ENCODE assay signal across 20 cellular contexts in genomic region chr21:29194342-29194741, GRCh38.
DNase-seq lines count a peak whose midpoint lies in the region; ATAC-seq and TF ChIP-seq lines count a peak whose summit lies in the region.
"Had no signal": no experiment of that assay in that cellular context is flagged by ENCODE, and none has a peak within 500 bp of the region (broad histone marks: within the 10 kb centered on the region; RNA-seq: fewer than 3 reads in every experiment).

No MANE protein-coding gene starts in this region.

- TF ChIP-seq RAD21 in HCT116 (IDR thresholded peaks at IDR 0.05; ENCODE audit: low read depth) (no peak), liver (IDR thresholded peaks at IDR 0.05) (peak in 1 of 2 donors; percentile 34)

- no peak overlapping the region for H3K9ac ChIP-seq in HCT116 (ENCODE audit: low read length)
- peak overlapping the region in 1 of 2 donors; percentile 79 for H3K9ac ChIP-seq in liver (ENCODE audit: low read depth in 1 of 2, low read length in 2 of 2)

- no peaks in the 10 kb centered on the region for H3K9me3 ChIP-seq in HCT116 (ENCODE audit: control insufficient read depth in 1 of 2, insufficient read depth in 1 of 2, low read depth in 1 of 2, low read length in 2 of 2)
- no peaks in the 10 kb centered on the region for H3K9me3 ChIP-seq in liver (ENCODE audit: control insufficient read depth in 4 of 4, low read length in 3 of 4)
- H3K9me3 ChIP-seq: lower lobe of right lung had no signal

- H3K4me2 ChIP-seq in HCT116 (ENCODE audit: low read length), result no peak overlapping the region

- in situ Hi-C loops in ACHN (cut with HindIII; ENCODE audit: low pct_ligation_motif_present, low pct_unique_long_range_greater_than_20kb, low sequenced_read_pairs), result no loop called here

- no peak overlapping the region for H3K4me3 ChIP-seq in AG10803 (ENCODE audit: low read length)
- no peak overlapping the region for H3K4me3 ChIP-seq in HCT116 (replicated peaks in 1 of 2; ENCODE audit: low read depth in 1 of 2, low read length in 2 of 2)
- H3K4me3 ChIP-seq in liver (ENCODE audit: low read depth in 1 of 3, low read length in 3 of 3), result peak overlapping the region in 2 of 3 donors; percentile 10 to 37
- H3K4me3 ChIP-seq: cardiac muscle cell had no signal

- no peaks in the 10 kb centered on the region for H3K9me2 ChIP-seq in HCT116 (ENCODE audit: insufficient read depth)

- no peak overlapping the region for H3K4me3 Mint-ChIP-seq in activated naive CD4-positive, alpha-beta T cell treated with anti-CD3 and anti-CD28 coated beads, Interleukin-2, amount 10 ng/mL, durations not matched to agents 7 days and 5 days
- H3K4me3 Mint-ChIP-seq: activated CD4-positive, alpha-beta memory T cell treated with anti-CD3 and anti-CD28 coated beads for 36 hours; activated naive CD8-positive, alpha-beta T cell treated with anti-CD3 and anti-CD28 coated beads, Interleukin-2, amount 10 ng/mL, durations not matched to agents 7 days and 5 days had no signal

- H3K27ac Mint-ChIP-seq in activated naive CD4-positive, alpha-beta T cell treated with anti-CD3 and anti-CD28 coated beads, Interleukin-2, amount 10 ng/mL, durations not matched to agents 7 days and 5 days, result no peak overlapping the region
- H3K27ac Mint-ChIP-seq: activated CD4-positive, alpha-beta memory T cell treated with anti-CD3 and anti-CD28 coated beads for 36 hours; activated naive CD8-positive, alpha-beta T cell treated with anti-CD3 and anti-CD28 coated beads, Interleukin-2, amount 10 ng/mL, durations not matched to agents 7 days and 5 days had no signal

- RAD21 ChIA-PET in HCT116 (lab: Charles Lee; ENCODE audit: low non-redundant PET in 1 of 2, low total read pairs in 2 of 2, uncharacterized antibody in 2 of 2, unreplicated experiment in 2 of 2), result no interaction called here

- peak overlapping the region; percentile 69 for H2AFZ ChIP-seq in HCT116 (ENCODE audit: low read depth, low read length, poor library complexity, severe bottlenecking)

- TF ChIP-seq POLR2A in HCT116 (IDR thresholded peaks at IDR 0.05; ENCODE audit: borderline replicate concordance, extremely low read depth, insufficient read depth, insufficient read length), result no peak

- TF ChIP-seq CTCF in AG10803 (conservative IDR thresholded peaks at IDR 0.05; ENCODE audit: low read length) (no peak), HCT116 (IDR thresholded peaks at IDR 0.05 in 2 of 3, conservative IDR thresholded peaks at IDR 0.05 in 1 of 3; ENCODE audit: borderline replicate concordance in 1 of 3, insufficient read depth in 1 of 3, low read depth in 2 of 3, low read length in 2 of 3) (no peak), VCaP (conservative IDR thresholded peaks at IDR 0.05) (no peak), liver (IDR thresholded peaks at IDR 0.05; ENCODE audit: low read depth, low read length, missing input control) (no peak)

- peak; percentile 33 for DNase-seq in AG10803 (ENCODE audit: low read depth)
- DNase-seq in HCT116 (ENCODE audit: low read depth, low spot score), result no peak
- DNase-seq in SW480 (ENCODE audit: low spot score), result no peak
- DNase-seq in activated CD4-positive, alpha-beta T cell treated with anti-CD3 and anti-CD28 coated beads, Interleukin-2, amount 50 U/mL, for 1 hour, result no peak
- no peak for DNase-seq in ACHN
- DNase-seq in activated naive CD4-positive, alpha-beta T cell treated with anti-CD3 and anti-CD28 coated beads, Interleukin-2, amount 10 ng/mL, durations not matched to agents 7 days and 5 days, result no peak
- DNase-seq: activated CD4-positive, alpha-beta memory T cell treated with anti-CD3 and anti-CD28 coated beads for 36 hours; activated naive CD8-positive, alpha-beta T cell treated with anti-CD3 and anti-CD28 coated beads, Interleukin-2, amount 10 ng/mL, durations not matched to agents 7 days and 5 days; AML-193; Kasumi-1; lower lobe of right lung; NCI-H1092; small intestine; stimulated activated CD4-positive, alpha-beta T cell treated with anti-CD3 and anti-CD28 coated beads, Interleukin-4, amount 100 ng/mL, for 4 hours; substantia nigra had no signal

- H3K27me3 Mint-ChIP-seq in activated naive CD4-positive, alpha-beta T cell treated with anti-CD3 and anti-CD28 coated beads, Interleukin-2, amount 10 ng/mL, durations not matched to agents 7 days and 5 days, result no peaks in the 10 kb centered on the region
- H3K27me3 Mint-ChIP-seq: activated naive CD8-positive, alpha-beta T cell treated with anti-CD3 and anti-CD28 coated beads, Interleukin-2, amount 10 ng/mL, durations not matched to agents 7 days and 5 days had no signal

- H3K4me1 ChIP-seq in HCT116 (ENCODE audit: control insufficient read depth in 1 of 2, insufficient read depth in 2 of 2, low read length in 2 of 2) (peaks cover 4 to 28% of the 10 kb centered on the region in 2 experiments; a peak in 2 of 4 replicates), liver (ENCODE audit: control insufficient read depth in 4 of 4, insufficient read depth in 4 of 4, low read length in 3 of 4) (peaks cover 9 to 47% (median 20%) of the 10 kb centered on the region in 4 donors)

- BruUV-seq in HCT116 (replicated peaks; lab: Mats Ljungman, UMichigan), result no TSS peak

- H4K20me1 ChIP-seq in HCT116 (ENCODE audit: insufficient read depth), result no peaks in the 10 kb centered on the region

- no peaks in the 10 kb centered on the region for H3K36me3 ChIP-seq in HCT116 (ENCODE audit: control insufficient read depth in 1 of 2, insufficient read depth in 2 of 2, low read length in 2 of 2)
- no peaks in the 10 kb centered on the region for H3K36me3 ChIP-seq in liver (ENCODE audit: control insufficient read depth in 4 of 4, insufficient read depth in 3 of 4, low read depth in 1 of 4, low read length in 3 of 4)
- H3K36me3 ChIP-seq: cardiac muscle cell, lower lobe of right lung had no signal

- 45% methylated on average over 3 of the region's 3 CpGs for whole genome bisulfite sequencing in liver

- intact Hi-C loops in HCT116 (cut with micrococcal nuclease), result no loop called here

- peaks cover 28% of the 10 kb centered on the region for H3K4me1 Mint-ChIP-seq in activated naive CD4-positive, alpha-beta T cell treated with anti-CD3 and anti-CD28 coated beads, Interleukin-2, amount 10 ng/mL, durations not matched to agents 7 days and 5 days

- no peak for ATAC-seq in HCT116
- ATAC-seq: esophagus mucosa, lower lobe of right lung, Panc1 had no signal

- H3K36me3 Mint-ChIP-seq in activated naive CD4-positive, alpha-beta T cell treated with anti-CD3 and anti-CD28 coated beads, Interleukin-2, amount 10 ng/mL, durations not matched to agents 7 days and 5 days, result peaks cover 10% of the 10 kb centered on the region

- peaks cover 17% of the 10 kb centered on the region for H3K9me3 Mint-ChIP-seq in activated naive CD4-positive, alpha-beta T cell treated with anti-CD3 and anti-CD28 coated beads, Interleukin-2, amount 10 ng/mL, durations not matched to agents 7 days and 5 days

- no peak overlapping the region for H3K27ac ChIP-seq in HCT116 (ENCODE audit: low read depth, low read length)
- peak overlapping the region; percentile 40 for H3K27ac ChIP-seq in VCaP
- peak overlapping the region; percentile 68 to 69 for H3K27ac ChIP-seq in liver (ENCODE audit: low read depth in 1 of 2, low read length in 2 of 2)
- H3K27ac ChIP-seq: cardiac muscle cell, lower lobe of right lung had no signal

- H3K27me3 ChIP-seq in HCT116 (ENCODE audit: insufficient read depth, low read length) (no peaks in the 10 kb centered on the region), liver (ENCODE audit: control insufficient read depth in 4 of 4, insufficient read depth in 4 of 4, low read length in 3 of 4) (no peaks in the 10 kb centered on the region)
- H3K27me3 ChIP-seq: cardiac muscle cell had no signal

- POLR2A ChIA-PET in HCT116 (lab: Charles Lee), result no interaction called here

- CTCF ChIA-PET in HCT116 (lab: Charles Lee), result no interaction called here
- CTCF ChIA-PET in activated naive CD4-positive, alpha-beta T cell treated with anti-CD3 and anti-CD28 coated beads, Interleukin-2, amount 10 ng/mL, durations not matched to agents 7 days and 5 days (lab: Charles Lee), result interaction anchor here (1.7 kb wide), 2 partner anchors 10 to 13 kb away, joined by 5 read pairs; no protein-coding TSS in a partner anchor

- no peaks in the 10 kb centered on the region for H3K79me2 ChIP-seq in HCT116 (ENCODE audit: insufficient read depth, low read length)

TF ChIP-seq in HCT116, 20 proteins besides CTCF, POLR2A, EP300 and RAD21 (continues in another document):
- TF ChIP-seq POLR2AphosphoS5 (IDR thresholded peaks at IDR 0.05; ENCODE audit: low read depth, low read length), result no peak
- TF ChIP-seq FOSL1 (IDR thresholded peaks at IDR 0.05; ENCODE audit: low read depth), result no peak
- TF ChIP-seq EZH2 (IDR thresholded peaks at IDR 0.05), result no peak

TF ChIP-seq in liver, 16 proteins besides CTCF, POLR2A, EP300 and RAD21:
- TF ChIP-seq SP1 (IDR thresholded peaks at IDR 0.05) (no peak), GABPA (IDR thresholded peaks at IDR 0.05 in 1 of 2, conservative IDR thresholded peaks at IDR 0.05 in 1 of 2) (no peak), JUND (IDR thresholded peaks at IDR 0.05) (no peak), YY1 (IDR thresholded peaks at IDR 0.05) (no peak), HNF4A (conservative IDR thresholded peaks at IDR 0.05) (peak in 1 of 2 donors; percentile 7), RXRA (IDR thresholded peaks at IDR 0.05) (peak in 1 of 2 donors; percentile 14)
- TF ChIP-seq, protein P1, sequence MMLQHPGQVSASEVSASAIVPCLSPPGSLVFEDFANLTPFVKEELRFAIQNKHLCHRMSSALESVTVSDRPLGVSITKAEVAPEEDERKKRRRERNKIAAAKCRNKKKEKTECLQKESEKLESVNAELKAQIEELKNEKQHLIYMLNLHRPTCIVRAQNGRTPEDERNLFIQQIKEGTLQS (IDR thresholded peaks at IDR 0.05), result no peak
- TF ChIP-seq, protein P2, sequence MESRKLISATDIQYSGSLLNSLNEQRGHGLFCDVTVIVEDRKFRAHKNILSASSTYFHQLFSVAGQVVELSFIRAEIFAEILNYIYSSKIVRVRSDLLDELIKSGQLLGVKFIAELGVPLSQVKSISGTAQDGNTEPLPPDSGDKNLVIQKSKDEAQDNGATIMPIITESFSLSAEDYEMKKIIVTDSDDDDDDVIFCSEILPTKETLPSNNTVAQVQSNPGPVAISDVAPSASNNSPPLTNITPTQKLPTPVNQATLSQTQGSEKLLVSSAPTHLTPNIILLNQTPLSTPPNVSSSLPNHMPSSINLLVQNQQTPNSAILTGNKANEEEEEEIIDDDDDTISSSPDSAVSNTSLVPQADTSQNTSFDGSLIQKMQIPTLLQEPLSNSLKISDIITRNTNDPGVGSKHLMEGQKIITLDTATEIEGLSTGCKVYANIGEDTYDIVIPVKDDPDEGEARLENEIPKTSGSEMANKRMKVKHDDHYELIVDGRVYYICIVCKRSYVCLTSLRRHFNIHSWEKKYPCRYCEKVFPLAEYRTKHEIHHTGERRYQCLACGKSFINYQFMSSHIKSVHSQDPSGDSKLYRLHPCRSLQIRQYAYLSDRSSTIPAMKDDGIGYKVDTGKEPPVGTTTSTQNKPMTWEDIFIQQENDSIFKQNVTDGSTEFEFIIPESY (IDR thresholded peaks at IDR 0.05), result peak; percentile 24

Comparison
In these comparisons a context has a peak if more than half of its experiments do, and no peak if none do; other contexts are left out.
1. H3K4me3 ChIP-seq: peak in liver (2 of 3); none in AG10803 (single experiment) and HCT116 (0 of 2).